Comparison of ENCODE assay signal across 19 cellular contexts in genomic region chr15:38668433-38669159, GRCh38.
DNase-seq lines count a peak whose midpoint lies in the region; ATAC-seq and TF ChIP-seq lines count a peak whose summit lies in the region.
"Had no signal": no experiment of that assay in that cellular context is flagged by ENCODE, and none has a peak within 500 bp of the region (broad histone marks: within the 10 kb centered on the region; RNA-seq: fewer than 3 reads in every experiment).

No MANE protein-coding gene starts in this region.

- no peak overlapping the region for H3K4me3 Mint-ChIP-seq in activated naive CD4-positive, alpha-beta T cell treated with anti-CD3 and anti-CD28 coated beads, Interleukin-2, amount 50 U/mL, for 24 hours
- H3K4me3 Mint-ChIP-seq in brain: peak overlapping the region; percentile 28 to 64 (median 39)

- H3K9me3 Mint-ChIP-seq in activated naive CD4-positive, alpha-beta T cell treated with anti-CD3 and anti-CD28 coated beads, Interleukin-2, amount 50 U/mL, for 24 hours: no peaks in the 10 kb centered on the region
- H3K9me3 Mint-ChIP-seq in activated naive CD4-positive, alpha-beta T cell treated with anti-CD3 and anti-CD28 coated beads, Interleukin-2, amount 50 U/mL, for 72 hours: peaks cover 12 to 15% of the 10 kb centered on the region in 2 donors
- peaks cover 0 to 3% (median 0%) of the 10 kb centered on the region in 5 experiments for H3K9me3 Mint-ChIP-seq in brain

- no peaks in the 10 kb centered on the region for H3K36me3 Mint-ChIP-seq in activated naive CD4-positive, alpha-beta T cell treated with anti-CD3 and anti-CD28 coated beads, Interleukin-2, amount 50 U/mL, for 24 hours
- H3K36me3 Mint-ChIP-seq in activated naive CD4-positive, alpha-beta T cell treated with anti-CD3 and anti-CD28 coated beads, Interleukin-2, amount 50 U/mL, for 72 hours: peaks cover 15 to 22% of the 10 kb centered on the region in 2 donors
- no peaks in the 10 kb centered on the region for H3K36me3 Mint-ChIP-seq in brain

- peaks cover 93% of the 10 kb centered on the region for H3K4me1 Mint-ChIP-seq in activated naive CD4-positive, alpha-beta T cell treated with anti-CD3 and anti-CD28 coated beads, Interleukin-2, amount 50 U/mL, for 24 hours
- peaks cover 26% of the 10 kb centered on the region for H3K4me1 Mint-ChIP-seq in brain

- H3K27me3 Mint-ChIP-seq in activated naive CD4-positive, alpha-beta T cell treated with anti-CD3 and anti-CD28 coated beads, Interleukin-2, amount 50 U/mL, for 24 hours: no peaks in the 10 kb centered on the region
- H3K27me3 Mint-ChIP-seq in brain: peaks cover 44% of the 10 kb centered on the region

- peak overlapping the region; percentile 17 for H3K27ac Mint-ChIP-seq in activated naive CD4-positive, alpha-beta T cell treated with anti-CD3 and anti-CD28 coated beads, Interleukin-2, amount 50 U/mL, for 24 hours
- H3K27ac Mint-ChIP-seq in activated naive CD4-positive, alpha-beta T cell treated with anti-CD3 and anti-CD28 coated beads, Interleukin-2, amount 50 U/mL, for 72 hours: peak overlapping the region in 1 of 2 donors; percentile 54
- peak overlapping the region; percentile 33 to 86 (median 83) for H3K27ac Mint-ChIP-seq in brain

- no peak for DNase-seq in activated naive CD4-positive, alpha-beta T cell treated with anti-CD3 and anti-CD28 coated beads, Interleukin-2, amount 50 U/mL, for 72 hours (ENCODE audit: low spot score in 2 of 2)
- DNase-seq in NCI-H69 (lab: John Stamatoyannopoulos, UW) (peak; percentile 70), superior temporal gyrus (ENCODE audit: extremely low spot score) (peak; percentile 61), NCI-H748 treated with DMSO at 0.1 percent for 48 hours (lab: John Stamatoyannopoulos, UW) (no peak)
- DNase-seq in central memory CD4-positive, alpha-beta T cell: no peak
- DNase-seq: activated gamma-delta T cell treated with Interleukin-2 at 50 U/mL for 16 hours; AML-193; colonic mucosa; lower lobe of right lung; NCI-H1092; NCI-H774; Peyer's patch; SK-N-SH; small intestine; stimulated activated CD4-positive, alpha-beta T cell treated with anti-CD3 and anti-CD28 coated beads, Interleukin-4, amount 100 ng/mL, for 24 hours had no signal

- ATAC-seq in activated naive CD4-positive, alpha-beta T cell treated with anti-CD3 and anti-CD28 coated beads, Interleukin-2, amount 50 U/mL, for 72 hours: no peak
- ATAC-seq in HG03159 (IDR thresholded peaks at IDR 0.05; ENCODE audit: unreplicated experiment): no peak
- ATAC-seq: HCT116, lower lobe of right lung had no signal

- no peak for TF ChIP-seq CTCF in brain (conservative IDR thresholded peaks at IDR 0.05)

Comparison
In these comparisons a context has a peak if more than half of its experiments do, and no peak if none do; other contexts are left out.
1. DNase-seq: peak in NCI-H69 (single experiment) and superior temporal gyrus (single experiment); none in activated naive CD4-positive, alpha-beta T cell treated with anti-CD3 and anti-CD28 coated beads, Interleukin-2, amount 50 U/mL, for 72 hours (0 of 2), central memory CD4-positive, alpha-beta T cell (single experiment) and NCI-H748 treated with DMSO at 0.1 percent for 48 hours (single experiment).